25 cellular contexts compared by ENCODE assay signal in genomic region chr14:55942826-55943225, GRCh38.
"Had no signal": no experiment of that assay in that cellular context is flagged by ENCODE, and none has a peak within 500 bp of the region (broad histone marks: within the 10 kb centered on the region; RNA-seq: fewer than 3 reads in every experiment).

No MANE protein-coding gene starts in this region.

- H3K36me3 ChIP-seq: left ventricle myocardium inferior, pancreas, prostate gland, spleen, tibial nerve, uterus had no signal

- H3K9me3 Mint-ChIP-seq: natural killer cell treated with Interleukin-12 subunit alpha and Interleukin-12 subunit beta and Interleukin-15 and Interleukin-18, amount 100 ng/mL, for 72 hours had no signal

- H3K27ac Mint-ChIP-seq: naive thymus-derived CD4-positive, alpha-beta T cell; natural killer cell treated with Interleukin-12 subunit alpha and Interleukin-12 subunit beta and Interleukin-15 and Interleukin-18, amount 100 ng/mL, for 72 hours; stimulated activated memory B cell treated with anti-CD40 and anti-IgM and Interleukin-4, amounts not matched to agents 10 μg/mL and 1 μg/mL and 100 μg/mL, for 72 hours; stimulated activated naive CD8-positive, alpha-beta T cell treated with anti-CD3 and anti-CD28 coated beads, Interleukin-15, amount 100 ng/mL, for 72 hours; type B pancreatic cell had no signal

- DNase-seq: islet precursor cell; left ventricle myocardium inferior; mesendoderm; midbrain; naive thymus-derived CD4-positive, alpha-beta T cell; nucleus accumbens; pancreas; posterior cingulate gyrus; retina; right cardiac atrium; spleen; stimulated activated CD4-positive, alpha-beta T cell treated with anti-CD3 and anti-CD28 coated beads, Interleukin-4, amount 100 ng/mL, for 24 hours; stimulated activated naive CD4-positive, alpha-beta T cell treated with Interleukin-2 at 50 U/mL for 16 hours; stimulated activated naive CD8-positive, alpha-beta T cell treated with anti-CD3 and anti-CD28 coated beads, Interleukin-15, amount 100 ng/mL, for 72 hours; substantia nigra; uterus had no signal

- H3K4me1 Mint-ChIP-seq: naive thymus-derived CD4-positive, alpha-beta T cell; stimulated activated memory B cell treated with anti-CD40 and anti-IgM and Interleukin-4, amounts not matched to agents 10 μg/mL and 1 μg/mL and 100 μg/mL, for 72 hours; stimulated activated naive CD8-positive, alpha-beta T cell treated with anti-CD3 and anti-CD28 coated beads, Interleukin-15, amount 100 ng/mL, for 72 hours had no signal

- H3K9me3 ChIP-seq: mucosa of descending colon, pancreas, prostate gland, tibial nerve, uterus had no signal

- H3K27me3 ChIP-seq: pancreas, spleen, tibial nerve, uterus had no signal

- H3K4me3 Mint-ChIP-seq: naive thymus-derived CD4-positive, alpha-beta T cell; natural killer cell treated with Interleukin-12 subunit alpha and Interleukin-12 subunit beta and Interleukin-15 and Interleukin-18, amount 100 ng/mL, for 72 hours; stimulated activated memory B cell treated with anti-CD40 and anti-IgM and Interleukin-4, amounts not matched to agents 10 μg/mL and 1 μg/mL and 100 μg/mL, for 72 hours; stimulated activated naive CD8-positive, alpha-beta T cell treated with anti-CD3 and anti-CD28 coated beads, Interleukin-15, amount 100 ng/mL, for 72 hours; type B pancreatic cell had no signal

- H3K36me3 Mint-ChIP-seq: naive thymus-derived CD4-positive, alpha-beta T cell; natural killer cell treated with Interleukin-12 subunit alpha and Interleukin-12 subunit beta and Interleukin-15 and Interleukin-18, amount 100 ng/mL, for 72 hours; stimulated activated memory B cell treated with anti-CD40 and anti-IgM and Interleukin-4, amounts not matched to agents 10 μg/mL and 1 μg/mL and 100 μg/mL, for 72 hours; type B pancreatic cell had no signal

- H3K27ac ChIP-seq: left ventricle myocardium inferior, pancreas, prostate gland, spleen, tibial nerve, uterus had no signal

- ATAC-seq: naive thymus-derived CD4-positive, alpha-beta T cell; natural killer cell treated with Interleukin-12 subunit alpha and Interleukin-12 subunit beta and Interleukin-15 and Interleukin-18, amount 100 ng/mL, for 72 hours; right cardiac atrium; sciatic nerve; stimulated activated memory B cell treated with anti-CD40 and anti-IgM and Interleukin-4, amounts not matched to agents 10 μg/mL and 1 μg/mL and 100 μg/mL, for 72 hours; stimulated activated naive CD8-positive, alpha-beta T cell treated with anti-CD3 and anti-CD28 coated beads, Interleukin-15, amount 100 ng/mL, for 72 hours had no signal

- H3K4me1 ChIP-seq: prostate gland, spleen, uterus had no signal

- H3K4me3 ChIP-seq: left ventricle myocardium inferior, lung, mucosa of descending colon, pancreas, prostate gland, skin epidermis, spleen, tibial nerve, uterus had no signal

- H3K27me3 Mint-ChIP-seq: type B pancreatic cell had no signal
